Comparison of ENCODE assay signal across 8 cellular contexts in the genomic region with DNA sequence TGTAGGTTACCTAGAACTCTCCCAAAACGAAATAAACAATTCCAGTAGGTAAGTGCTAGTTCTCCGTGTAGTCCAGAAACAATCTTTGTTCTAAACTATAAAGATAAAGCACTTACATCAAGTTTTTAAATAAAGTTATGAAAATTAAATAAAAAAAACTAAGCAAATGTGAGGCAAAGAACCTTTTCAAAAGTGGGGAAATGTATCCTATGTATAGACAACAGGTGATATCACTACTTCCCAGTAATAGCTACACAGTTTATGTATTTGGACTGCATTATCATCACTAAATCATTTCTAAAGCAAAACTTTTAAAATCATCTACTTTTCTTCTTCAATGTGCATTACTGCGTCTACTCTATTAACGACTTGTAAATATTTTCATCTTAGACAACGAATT. TPM values are rescaled to one million over a fixed set of nuclear protein-coding genes. Genes with fewer than 3 reads are reported as not detected.
DNase-seq lines count a peak whose midpoint lies in the region; ATAC-seq and TF ChIP-seq lines count a peak whose summit lies in the region.

No MANE protein-coding gene starts in this region.

- H3K36me3 ChIP-seq in CD4-positive, alpha-beta memory T cell (ENCODE audit: insufficient read depth, low read length): no peaks in the 10 kb centered on the region
- peaks cover 11% of the 10 kb centered on the region for H3K36me3 ChIP-seq in neuron (ENCODE audit: insufficient read depth, low read length)

- peak overlapping the region; percentile 96 to 100 (median 98) for H3K4me3 Mint-ChIP-seq in CD4-positive, alpha-beta memory T cell
- H3K4me3 Mint-ChIP-seq in effector memory CD8-positive, alpha-beta T cell: peak overlapping the region; percentile 97 to 99

- peak overlapping the region; percentile 79 to 89 for H3K4me3 ChIP-seq in CD4-positive, alpha-beta memory T cell (ENCODE audit: low read length in 2 of 2)
- H3K4me3 ChIP-seq in NB4 (ENCODE audit: low read depth, low read length) (peak overlapping the region; percentile 79), neuron (ENCODE audit: low read length) (peak overlapping the region; percentile 88)

- no peak for TF ChIP-seq CTCF in NB4 (IDR thresholded peaks at IDR 0.05; ENCODE audit: low read depth, low read length)

- intact Hi-C loops in CD4-positive, alpha-beta memory T cell (cut with micrococcal nuclease): no loop called here

- peaks cover 39 to 68% (median 47%) of the 10 kb centered on the region in 4 donors for H3K4me1 Mint-ChIP-seq in CD4-positive, alpha-beta memory T cell
- H3K4me1 Mint-ChIP-seq in effector memory CD8-positive, alpha-beta T cell (ENCODE audit: low read depth in 2 of 2): peaks cover 27 to 49% of the 10 kb centered on the region in 2 donors

- CTCF ChIA-PET in CD4-positive, alpha-beta memory T cell (lab: Charles Lee; ENCODE audit: partially characterized antibody): interaction anchor here (4.8 kb wide), 1 partner anchor 28 kb away, joined by 23 read pairs; no protein-coding TSS in a partner anchor

- H3K27ac Mint-ChIP-seq in CD4-positive, alpha-beta memory T cell: peak overlapping the region; percentile 99 to 100 (median 100)
- peak overlapping the region; percentile 100 for H3K27ac Mint-ChIP-seq in effector memory CD8-positive, alpha-beta T cell

- peaks cover 8 to 33% of the 10 kb centered on the region in 2 donors for H3K36me3 Mint-ChIP-seq in CD4-positive, alpha-beta memory T cell
- H3K36me3 Mint-ChIP-seq in effector memory CD8-positive, alpha-beta T cell (ENCODE audit: insufficient read depth): peaks cover 37% of the 10 kb centered on the region

- no peak for TF ChIP-seq POLR2A in NB4 (IDR thresholded peaks at IDR 0.05; ENCODE audit: extremely low read depth, insufficient read length)

- H2AFZ ChIP-seq in neuron (ENCODE audit: low read depth, low read length): no peak overlapping the region

- H3K4me1 ChIP-seq in CD4-positive, alpha-beta memory T cell (ENCODE audit: insufficient read depth, low read length): peaks cover 64% of the 10 kb centered on the region
- peaks cover 15% of the 10 kb centered on the region for H3K4me1 ChIP-seq in neuron (ENCODE audit: insufficient read depth, low read length)

- no peak for DNase-seq in CD4-positive, alpha-beta memory T cell
- DNase-seq in NB4 (ENCODE audit: low read depth) (no peak), HCEC 1CT (no peak), NCI-H2227 (lab: John Stamatoyannopoulos, UW; ENCODE audit: unreplicated experiment) (no peak)
- no peak for DNase-seq in effector memory CD8-positive, alpha-beta T cell

- H3K27ac ChIP-seq in CD4-positive, alpha-beta memory T cell (ENCODE audit: low read depth, low read length): peak overlapping the region; percentile 96

- no peaks in the 10 kb centered on the region for H3K27me3 Mint-ChIP-seq in CD4-positive, alpha-beta memory T cell
- no peaks in the 10 kb centered on the region for H3K27me3 Mint-ChIP-seq in effector memory CD8-positive, alpha-beta T cell

- H3K27me3 ChIP-seq in CD4-positive, alpha-beta memory T cell (ENCODE audit: insufficient read depth, low read length): no peaks in the 10 kb centered on the region
- no peaks in the 10 kb centered on the region for H3K27me3 ChIP-seq in neuron (ENCODE audit: insufficient read depth, low read length)

- H3K9me3 Mint-ChIP-seq in CD4-positive, alpha-beta memory T cell: no peaks in the 10 kb centered on the region
- no peaks in the 10 kb centered on the region for H3K9me3 Mint-ChIP-seq in effector memory CD8-positive, alpha-beta T cell

- ATAC-seq in effector memory CD8-positive, alpha-beta T cell (replicated peaks): no peak
- no peak for ATAC-seq in HG03196 (IDR thresholded peaks at IDR 0.05; ENCODE audit: unreplicated experiment)
- ATAC-seq in GM18861 (IDR thresholded peaks at IDR 0.05; ENCODE audit: unreplicated experiment): no peak

- no peaks in the 10 kb centered on the region for H3K9me3 ChIP-seq in CD4-positive, alpha-beta memory T cell (ENCODE audit: control insufficient read depth in 1 of 2, low read length in 2 of 2)
- H3K9me3 ChIP-seq in neuron (ENCODE audit: low read length): no peaks in the 10 kb centered on the region

- POLR2A ChIA-PET in CD4-positive, alpha-beta memory T cell (lab: Charles Lee; ENCODE audit: partially characterized antibody): interaction anchor here (1.5 kb wide), 1 partner anchor 11 kb away, joined by 3 read pairs; no protein-coding TSS in a partner anchor

RNA-seq across cellular contexts. Expression of gene YTHDC1, which starts 2.0 kb away (rescaled TPM):
- 100 to 1,000 TPM; 187 to 201 TPM for total RNA-seq in CD4-positive, alpha-beta memory T cell
- polyA plus RNA-seq in CD4-positive, alpha-beta memory T cell: 10 to 100 TPM; 11.2 to 32.7 TPM
